ENCODE assay signal across 3 cellular contexts in the genomic region with DNA sequence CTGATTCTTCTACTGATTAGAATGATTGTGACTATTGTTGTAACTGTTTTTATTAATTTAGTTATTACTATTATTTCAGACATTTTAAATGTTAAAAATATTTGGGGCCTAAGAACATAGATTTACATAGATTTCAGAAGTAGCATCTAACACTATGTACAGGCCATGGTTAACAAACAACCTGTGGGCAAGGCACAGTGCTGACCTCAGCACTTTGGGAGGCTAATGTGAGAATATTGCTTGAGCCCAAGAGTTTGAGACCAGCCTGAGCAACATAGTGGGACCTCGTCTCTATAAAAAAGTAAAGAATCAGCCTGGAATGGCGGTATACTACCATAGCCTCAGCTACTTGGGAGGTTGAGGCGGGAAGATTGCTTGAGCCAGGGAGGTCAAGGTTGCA.
TF ChIP-seq lines count a peak whose summit lies in the region.

No MANE protein-coding gene starts in this region.

TF ChIP-seq in A549, 52 proteins besides CTCF, POLR2A, EP300 and RAD21:
- TF ChIP-seq TFCP2L1 (CRISPR knock-in tag; IDR thresholded peaks at IDR 0.05) (no peak), FOSL2 (IDR thresholded peaks at IDR 0.05) (no peak), FOSL2 (CRISPR knock-in tag; IDR thresholded peaks at IDR 0.05) (no peak), MAFK (IDR thresholded peaks at IDR 0.05; ENCODE audit: partially characterized antibody) (peak; percentile 54), EHMT2 (IDR thresholded peaks at IDR 0.05; ENCODE audit: low read depth) (no peak), CHD2 (IDR thresholded peaks at IDR 0.05; ENCODE audit: low read length, partially characterized antibody) (no peak), EHF (CRISPR knock-in tag; IDR thresholded peaks at IDR 0.05) (no peak), JUNB (IDR thresholded peaks at IDR 0.05) (no peak)
- TF ChIP-seq, protein P1, sequence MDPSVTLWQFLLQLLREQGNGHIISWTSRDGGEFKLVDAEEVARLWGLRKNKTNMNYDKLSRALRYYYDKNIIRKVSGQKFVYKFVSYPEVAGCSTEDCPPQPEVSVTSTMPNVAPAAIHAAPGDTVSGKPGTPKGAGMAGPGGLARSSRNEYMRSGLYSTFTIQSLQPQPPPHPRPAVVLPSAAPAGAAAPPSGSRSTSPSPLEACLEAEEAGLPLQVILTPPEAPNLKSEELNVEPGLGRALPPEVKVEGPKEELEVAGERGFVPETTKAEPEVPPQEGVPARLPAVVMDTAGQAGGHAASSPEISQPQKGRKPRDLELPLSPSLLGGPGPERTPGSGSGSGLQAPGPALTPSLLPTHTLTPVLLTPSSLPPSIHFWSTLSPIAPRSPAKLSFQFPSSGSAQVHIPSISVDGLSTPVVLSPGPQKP (IDR thresholded peaks at IDR 0.05; ENCODE audit: low read depth, low read length): no peak
- TF ChIP-seq, protein P2, sequence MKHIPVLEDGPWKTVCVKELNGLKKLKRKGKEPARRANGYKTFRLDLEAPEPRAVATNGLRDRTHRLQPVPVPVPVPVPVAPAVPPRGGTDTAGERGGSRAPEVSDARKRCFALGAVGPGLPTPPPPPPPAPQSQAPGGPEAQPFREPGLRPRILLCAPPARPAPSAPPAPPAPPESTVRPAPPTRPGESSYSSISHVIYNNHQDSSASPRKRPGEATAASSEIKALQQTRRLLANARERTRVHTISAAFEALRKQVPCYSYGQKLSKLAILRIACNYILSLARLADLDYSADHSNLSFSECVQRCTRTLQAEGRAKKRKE (CRISPR knock-in tag; IDR thresholded peaks at IDR 0.05; ENCODE audit: low read depth): no peak

TF ChIP-seq in IMR-90, 13 proteins besides CTCF, POLR2A, EP300 and RAD21:
- peak; percentile 73 for TF ChIP-seq MAFK (IDR thresholded peaks at IDR 0.05; ENCODE audit: low read depth, low read length)
- TF ChIP-seq SMC3 (IDR thresholded peaks at IDR 0.05; ENCODE audit: low read depth, low read length): no peak
TF ChIP-seq in IMR-90: peak in this region for 1.

TF ChIP-seq in H1, 55 proteins besides CTCF, POLR2A, EP300 and RAD21:
- TF ChIP-seq MAFK (IDR thresholded peaks at IDR 0.05; ENCODE audit: low read depth, low read length) (0 out of 2 replicates have a peak, but pooled peaks have one; percentile 6), SUZ12 (IDR thresholded peaks at IDR 0.05; ENCODE audit: low read length) (no peak)
